Comparison of ENCODE assay signal across 8 cellular contexts in genomic region chr9:6412572-6413364, GRCh38. TPM values are rescaled to one million over a fixed set of nuclear protein-coding genes. Genes with fewer than 3 reads are reported as not detected.
DNase-seq lines count a peak whose midpoint lies in the region; ATAC-seq and TF ChIP-seq lines count a peak whose summit lies in the region.

A gene with protein sequence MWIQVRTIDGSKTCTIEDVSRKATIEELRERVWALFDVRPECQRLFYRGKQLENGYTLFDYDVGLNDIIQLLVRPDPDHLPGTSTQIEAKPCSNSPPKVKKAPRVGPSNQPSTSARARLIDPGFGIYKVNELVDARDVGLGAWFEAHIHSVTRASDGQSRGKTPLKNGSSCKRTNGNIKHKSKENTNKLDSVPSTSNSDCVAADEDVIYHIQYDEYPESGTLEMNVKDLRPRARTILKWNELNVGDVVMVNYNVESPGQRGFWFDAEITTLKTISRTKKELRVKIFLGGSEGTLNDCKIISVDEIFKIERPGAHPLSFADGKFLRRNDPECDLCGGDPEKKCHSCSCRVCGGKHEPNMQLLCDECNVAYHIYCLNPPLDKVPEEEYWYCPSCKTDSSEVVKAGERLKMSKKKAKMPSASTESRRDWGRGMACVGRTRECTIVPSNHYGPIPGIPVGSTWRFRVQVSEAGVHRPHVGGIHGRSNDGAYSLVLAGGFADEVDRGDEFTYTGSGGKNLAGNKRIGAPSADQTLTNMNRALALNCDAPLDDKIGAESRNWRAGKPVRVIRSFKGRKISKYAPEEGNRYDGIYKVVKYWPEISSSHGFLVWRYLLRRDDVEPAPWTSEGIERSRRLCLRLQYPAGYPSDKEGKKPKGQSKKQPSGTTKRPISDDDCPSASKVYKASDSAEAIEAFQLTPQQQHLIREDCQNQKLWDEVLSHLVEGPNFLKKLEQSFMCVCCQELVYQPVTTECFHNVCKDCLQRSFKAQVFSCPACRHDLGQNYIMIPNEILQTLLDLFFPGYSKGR (plus strand): TSS chr9:6413199. CDS start chr9:6413491, 292 bp downstream.

- no peak for TF ChIP-seq CTCF in Panc1 (IDR thresholded peaks at IDR 0.05)
- TF ChIP-seq CTCF in esophagus muscularis mucosa (IDR thresholded peaks at IDR 0.05): peak in 1 of 3 experiments; percentile 16

- CTCF ChIA-PET in Panc1 (lab: Charles Lee): no interaction called here

- peak; percentile 11 for TF ChIP-seq POLR2A in esophagus muscularis mucosa (IDR thresholded peaks at IDR 0.05; ENCODE audit: low read depth)

- H3K36me3 ChIP-seq in Panc1 (ENCODE audit: control insufficient read depth, insufficient read depth, low read length) (no peaks in the 10 kb centered on the region; the same call in 1 of the 2 replicates), esophagus muscularis mucosa (peaks cover 0 to 4% (median 2%) of the 10 kb centered on the region in 4 donors)

- TF ChIP-seq EP300 in esophagus muscularis mucosa (IDR thresholded peaks at IDR 0.05): no peak

- DNase-seq in DMS53 (lab: John Stamatoyannopoulos, UW): peak; percentile 99
- peak; percentile 95 for DNase-seq in KG1 (lab: John Stamatoyannopoulos, UW)
- DNase-seq in Panc1 (ENCODE audit: low read depth, low spot score): peak; percentile 45
- peak; percentile 100 for DNase-seq in activated T-cell treated with anti-CD3 and anti-CD28 coated beads, Interleukin-2, amount 50 U/mL, for 48 hours
- peak; percentile 99 for DNase-seq in esophagus muscularis mucosa (ENCODE audit: extremely low spot score)
- DNase-seq in myocyte (ENCODE audit: low read depth): peak; percentile 98
- peak; percentile 99 for DNase-seq in stimulated activated CD8-positive, alpha-beta memory T cell treated with anti-CD3 and anti-CD28 coated beads, Interleukin-7, amount 100 ng/mL, for 48 hours (ENCODE audit: extremely low read depth in 1 of 2, low read depth in 1 of 2)

- H3K27me3 ChIP-seq in Panc1 (ENCODE audit: control insufficient read depth, insufficient read depth, low read length) (no peaks in the 10 kb centered on the region), esophagus muscularis mucosa (peaks cover 0 to 3% (median 0%) of the 10 kb centered on the region in 4 donors)

- no TSS peak for BruUV-seq in Panc1 (replicated peaks; lab: Mats Ljungman, UMichigan)

- WGBS in esophagus muscularis mucosa: 17% methylated on average over 30 of the region's 80 CpGs

- H3K9me3 ChIP-seq in Panc1 (ENCODE audit: control insufficient read depth, insufficient read depth, low read depth, low read length) (no peaks in the 10 kb centered on the region), esophagus muscularis mucosa (no peaks in the 10 kb centered on the region)

- peak within 1 kb of the TSS; percentile 73; the same call in 1 of the 2 replicates for H3K27ac ChIP-seq in Panc1 (ENCODE audit: low read length)
- peak within 1 kb of the TSS; percentile 79 to 94 (median 89) for H3K27ac ChIP-seq in esophagus muscularis mucosa (replicated peaks in 1 of 4)

- in situ Hi-C loops in Panc1 (cut with HindIII; ENCODE audit: low pct_unique_long_range_greater_than_20kb, low sequenced_read_pairs): no loop called here

- intact Hi-C loops in Panc1 (cut with micrococcal nuclease; ENCODE audit: unreplicated experiment): no loop called here
- intact Hi-C loops in esophagus muscularis mucosa (cut with DNase I): loop anchor here (5.0 to 10.0 kb wide), 2 partner anchors 72 to 155 kb away; no protein-coding TSS in a partner anchor

- H3K4me1 ChIP-seq in Panc1 (ENCODE audit: control insufficient read depth, insufficient read depth, low read length): no peaks in the 10 kb centered on the region
- peaks cover 28 to 41% (median 37%) of the 10 kb centered on the region in 4 donors for H3K4me1 ChIP-seq in esophagus muscularis mucosa

- peak within 1 kb of the TSS; percentile 65 to 74 for H3K4me3 ChIP-seq in Panc1 (ENCODE audit: low read depth in 2 of 2, low read length in 2 of 2)
- H3K4me3 ChIP-seq in esophagus muscularis mucosa: peak within 1 kb of the TSS; percentile 87 to 98 (median 92)

- POLR2A ChIA-PET in Panc1 (lab: Charles Lee): interaction anchor here (0.6 kb wide), 1 partner anchor 185 kb away, joined by 4 read pairs; no protein-coding TSS in a partner anchor

- peak; percentile 80 for ATAC-seq in GM21723 (IDR thresholded peaks at IDR 0.05; ENCODE audit: unreplicated experiment)
- ATAC-seq in Panc1: peak; percentile 97

RNA-seq across cellular contexts. Expression of the gene that starts here (rescaled TPM):
- total RNA-seq in Panc1 (2021; ENCODE audit: unreplicated experiment) (17.2 TPM), esophagus muscularis mucosa (10 to 100 TPM; 31.1 to 44.4 (median 41.8) TPM), myocyte (42.0 and 126 TPM in 2 replicates)
- polyA plus RNA-seq in Panc1 (2012; ENCODE audit: insufficient read length): 6.2 TPM
- 16.9 TPM for polyA plus RNA-seq in myocyte (2012)

Comparison
In these comparisons a context has a peak if more than half of its experiments do, and no peak if none do; other contexts are left out.
1. Peak in every context shown above with its lines: DNase-seq, ATAC-seq, H3K4me3 ChIP-seq and H3K27ac ChIP-seq.
2. DNase-seq: peak in every context shown above with its lines; median percentile 100 in activated T-cell treated with anti-CD3 and anti-CD28 coated beads, Interleukin-2, amount 50 U/mL, for 48 hours; 99 in DMS53; 99 in esophagus muscularis mucosa; 99 in stimulated activated CD8-positive, alpha-beta memory T cell treated with anti-CD3 and anti-CD28 coated beads, Interleukin-7, amount 100 ng/mL, for 48 hours; 98 in myocyte; 95 in KG1; 45 in Panc1.